Comparison of ENCODE assay signal across 25 cellular contexts in the genomic region with DNA sequence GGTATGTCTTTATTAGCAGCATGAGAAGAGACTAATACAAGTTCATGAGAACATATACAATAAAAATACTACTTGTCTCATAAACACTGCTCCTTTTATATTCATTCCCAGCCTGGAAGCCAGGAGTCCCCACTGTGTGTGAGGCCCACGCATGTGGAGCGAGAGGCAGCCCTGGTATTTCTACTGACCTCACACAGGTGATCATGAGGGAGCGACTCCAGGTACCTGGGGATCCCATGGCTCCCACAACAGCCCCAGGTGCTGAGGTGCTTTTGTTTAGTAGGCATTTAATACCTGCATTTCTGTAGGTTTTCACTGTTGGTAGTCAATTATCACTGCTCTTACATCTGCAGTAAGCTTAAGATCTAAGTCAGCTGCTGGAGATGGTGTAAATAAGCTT.
"Had no signal": no experiment of that assay in that cellular context is flagged by ENCODE, and none has a peak within 500 bp of the region (broad histone marks: within the 10 kb centered on the region; RNA-seq: fewer than 3 reads in every experiment).

No MANE protein-coding gene starts in this region.

- H3K36me3 ChIP-seq: cardiac muscle cell had no signal

- H3K4me3 Mint-ChIP-seq: activated B cell treated with CpG ODN at 0.5 μM for 24 hours; activated CD4-positive, alpha-beta T cell treated with anti-CD3 and anti-CD28 coated beads, Interleukin-2, amount 10 ng/mL, durations not matched to agents 24 days and 14 days; activated naive CD4-positive, alpha-beta T cell treated with anti-CD3 and anti-CD28 coated beads for 36 hours; activated naive CD8-positive, alpha-beta T cell; activated T-cell treated with anti-CD3 and anti-CD28 coated beads, Interleukin-2, amount 50 U/mL, for 4 hours; brain had no signal

- H3K4me1 Mint-ChIP-seq: activated B cell treated with CpG ODN at 0.5 μM for 24 hours; activated CD4-positive, alpha-beta T cell treated with anti-CD3 and anti-CD28 coated beads, Interleukin-2, amount 10 ng/mL, durations not matched to agents 24 days and 14 days had no signal

- FAIRE-seq: astrocyte, RCC 7860 had no signal

- H3K27ac Mint-ChIP-seq: activated B cell treated with CpG ODN at 0.5 μM for 24 hours; activated CD4-positive, alpha-beta T cell treated with anti-CD3 and anti-CD28 coated beads, Interleukin-2, amount 10 ng/mL, durations not matched to agents 24 days and 14 days; activated naive CD4-positive, alpha-beta T cell treated with anti-CD3 and anti-CD28 coated beads for 36 hours; activated naive CD8-positive, alpha-beta T cell; brain had no signal

- H3K27me3 ChIP-seq: cardiac muscle cell, SJSA1 had no signal

- H3K9me3 ChIP-seq: SJSA1 had no signal

- H3K27me3 Mint-ChIP-seq: activated B cell treated with CpG ODN at 0.5 μM for 24 hours; activated naive CD8-positive, alpha-beta T cell; brain had no signal

- H3K9me3 Mint-ChIP-seq: activated B cell treated with CpG ODN at 0.5 μM for 24 hours; activated CD4-positive, alpha-beta T cell treated with anti-CD3 and anti-CD28 coated beads, Interleukin-2, amount 10 ng/mL, durations not matched to agents 24 days and 14 days; activated naive CD4-positive, alpha-beta T cell treated with anti-CD3 and anti-CD28 coated beads for 36 hours; activated T-cell treated with anti-CD3 and anti-CD28 coated beads, Interleukin-2, amount 50 U/mL, for 4 hours; brain had no signal

- H3K36me3 Mint-ChIP-seq: activated naive CD8-positive, alpha-beta T cell had no signal

- ATAC-seq: activated T-cell treated with anti-CD3 and anti-CD28 coated beads, Interleukin-2, amount 50 U/mL, for 4 hours; SK-N-SH treated with all-trans-retinoic acid at 6 μM for 48 hours had no signal

- H3K27ac ChIP-seq: cardiac muscle cell, SJSA1 had no signal

- DNase-seq: activated B cell treated with CpG ODN at 0.5 μM for 24 hours; activated CD4-positive, alpha-beta T cell treated with anti-CD3 and anti-CD28 coated beads for 1 hour; activated CD4-positive, alpha-beta T cell treated with anti-CD3 and anti-CD28 coated beads, Interleukin-2, amount 10 ng/mL, durations not matched to agents 24 days and 14 days; activated CD4-positive, alpha-beta T cell treated with anti-CD3 and anti-CD28 coated beads, Interleukin-2, amount 50 U/mL, for 48 hours; activated gamma-delta T cell; activated naive CD4-positive, alpha-beta T cell treated with anti-CD3 and anti-CD28 coated beads for 36 hours; activated T-cell treated with anti-CD3 and anti-CD28 coated beads, Interleukin-2, amount 50 U/mL, for 4 hours; amygdala; KG1; NCI-H1092; NCI-H1417; NCI-H1930; NCI-H2171; NCI-H2227 treated with DMSO at 0.1 percent for 48 hours; NCI-H446 treated with DMSO at 0.1 percent for 48 hours; NCI-H524 treated with DMSO at 0.1 percent for 48 hours; SHP77; SW 1271 had no signal

- H3K4me3 ChIP-seq: cardiac muscle cell, SJSA1 had no signal
